ENCODE assay signal across 29 cellular contexts in genomic region chr6:42619963-42620362, GRCh38.
"Had no signal": no experiment of that assay in that cellular context is flagged by ENCODE, and none has a peak within 500 bp of the region (broad histone marks: within the 10 kb centered on the region; RNA-seq: fewer than 3 reads in every experiment).

No MANE protein-coding gene starts in this region.

- H3K4me3 Mint-ChIP-seq: activated B cell treated with CpG ODN at 0.5 μM for 24 hours; activated CD8-positive, alpha-beta T cell treated with anti-CD3 and anti-CD28 coated beads for 36 hours; activated naive CD8-positive, alpha-beta T cell treated with anti-CD3 and anti-CD28 coated beads, Interleukin-2, amount 10 ng/mL, durations not matched to agents 7 days and 5 days; activated T-cell treated with anti-CD3 and anti-CD28 coated beads, Interleukin-2, amount 50 U/mL, for 4 hours; activated T-helper 17 cell treated with anti-CD3 and anti-CD28 coated beads, Interleukin-2, amount 50 U/mL, for 72 hours; effector memory CD8-positive, alpha-beta T cell; T-helper 17 cell; T-helper 2 cell treated with Interferon-gamma antibody and Interleukin-4, amounts not matched to agents 5 μg/mL and 100 μg/mL, for 36 hours had no signal

- H3K4me1 ChIP-seq: ascending aorta had no signal

- H3K9me3 ChIP-seq: ascending aorta, esophagus squamous epithelium had no signal

- H3K4me1 Mint-ChIP-seq: activated B cell treated with CpG ODN at 0.5 μM for 24 hours; activated T-helper 17 cell treated with anti-CD3 and anti-CD28 coated beads, Interleukin-2, amount 50 U/mL, for 72 hours had no signal

- H3K9me3 Mint-ChIP-seq: activated B cell treated with CpG ODN at 0.5 μM for 24 hours; activated CD8-positive, alpha-beta T cell treated with anti-CD3 and anti-CD28 coated beads for 36 hours; activated naive CD8-positive, alpha-beta T cell treated with anti-CD3 and anti-CD28 coated beads, Interleukin-2, amount 10 ng/mL, durations not matched to agents 7 days and 5 days; activated T-cell treated with anti-CD3 and anti-CD28 coated beads, Interleukin-2, amount 50 U/mL, for 4 hours; activated T-helper 17 cell treated with anti-CD3 and anti-CD28 coated beads, Interleukin-2, amount 50 U/mL, for 72 hours; effector memory CD8-positive, alpha-beta T cell; T-helper 2 cell treated with Interferon-gamma antibody and Interleukin-4, amounts not matched to agents 5 μg/mL and 100 μg/mL, for 36 hours had no signal

- H3K27ac Mint-ChIP-seq: activated B cell treated with CpG ODN at 0.5 μM for 24 hours; activated CD8-positive, alpha-beta T cell treated with anti-CD3 and anti-CD28 coated beads for 36 hours; activated naive CD8-positive, alpha-beta T cell treated with anti-CD3 and anti-CD28 coated beads, Interleukin-2, amount 10 ng/mL, durations not matched to agents 7 days and 5 days; activated T-helper 17 cell treated with anti-CD3 and anti-CD28 coated beads, Interleukin-2, amount 50 U/mL, for 72 hours; T-helper 17 cell; T-helper 2 cell treated with Interferon-gamma antibody and Interleukin-4, amounts not matched to agents 5 μg/mL and 100 μg/mL, for 36 hours had no signal

- H3K27me3 ChIP-seq: ascending aorta, brain microvascular endothelial cell, esophagus squamous epithelium had no signal

- H3K4me3 ChIP-seq: ascending aorta, esophagus squamous epithelium had no signal

- H3K27ac ChIP-seq: ascending aorta, brain microvascular endothelial cell, epithelial cell of prostate, esophagus squamous epithelium, WERI-Rb-1 had no signal

- ATAC-seq: activated CD4-positive, CD25-positive, alpha-beta regulatory T cell treated with anti-CD3 and anti-CD28 coated beads, Interleukin-2, amount 50 U/mL, for 24 hours; activated CD8-positive, alpha-beta T cell treated with anti-CD3 and anti-CD28 coated beads for 36 hours; activated T-cell treated with anti-CD3 and anti-CD28 coated beads, Interleukin-2, amount 50 U/mL, for 4 hours; activated T-helper 17 cell treated with anti-CD3 and anti-CD28 coated beads, Interleukin-2, amount 50 U/mL, for 72 hours; effector memory CD8-positive, alpha-beta T cell; T-helper 17 cell had no signal

- H3K27me3 Mint-ChIP-seq: activated B cell treated with CpG ODN at 0.5 μM for 24 hours; activated CD8-positive, alpha-beta T cell treated with anti-CD3 and anti-CD28 coated beads for 36 hours; activated naive CD8-positive, alpha-beta T cell treated with anti-CD3 and anti-CD28 coated beads, Interleukin-2, amount 10 ng/mL, durations not matched to agents 7 days and 5 days; activated T-helper 17 cell treated with anti-CD3 and anti-CD28 coated beads, Interleukin-2, amount 50 U/mL, for 72 hours; effector memory CD8-positive, alpha-beta T cell; T-helper 17 cell had no signal

- DNase-seq: activated B cell treated with CpG ODN at 0.5 μM for 24 hours; activated CD4-positive, alpha-beta T cell treated with anti-CD3 and anti-CD28 coated beads for 48 hours; activated CD4-positive, alpha-beta T cell treated with anti-CD3 and anti-CD28 coated beads, Interleukin-2, amount 50 U/mL, for 1 hour; activated CD4-positive, alpha-beta T cell treated with anti-CD3 and anti-CD28 coated beads, Interleukin-2, amount 50 U/mL, for 48 hours; activated CD8-positive, alpha-beta memory T cell treated with anti-CD3 and anti-CD28 coated beads for 24 hours; activated CD8-positive, alpha-beta T cell treated with anti-CD3 and anti-CD28 coated beads for 36 hours; activated effector memory CD4-positive, alpha-beta T cell treated with Interleukin-2 at 50 U/mL for 16 hours; activated gamma-delta T cell treated with Interleukin-2 at 50 U/mL for 16 hours; activated naive CD4-positive, alpha-beta T cell treated with anti-CD3 and anti-CD28 coated beads, Interleukin-2, amount 50 U/mL, for 16 hours; activated naive CD4-positive, alpha-beta T cell treated with Interleukin-2 at 50 U/mL for 16 hours; activated naive CD8-positive, alpha-beta T cell treated with anti-CD3 and anti-CD28 coated beads, Interleukin-2, amount 10 ng/mL, durations not matched to agents 7 days and 5 days; activated T-cell treated with anti-CD3 and anti-CD28 coated beads, Interleukin-2, amount 50 U/mL, for 4 hours; brain microvascular endothelial cell; cortex of kidney; dermis blood vessel endothelial cell; effector CD4-positive, alpha-beta T cell; effector memory CD8-positive, alpha-beta T cell; esophagus squamous epithelium; foreskin melanocyte; head of caudate nucleus; T-helper 1 cell; T-helper 17 cell; T1000; WERI-Rb-1 had no signal
